ENCODE assay signal across 1 cellular context in the genomic region with DNA sequence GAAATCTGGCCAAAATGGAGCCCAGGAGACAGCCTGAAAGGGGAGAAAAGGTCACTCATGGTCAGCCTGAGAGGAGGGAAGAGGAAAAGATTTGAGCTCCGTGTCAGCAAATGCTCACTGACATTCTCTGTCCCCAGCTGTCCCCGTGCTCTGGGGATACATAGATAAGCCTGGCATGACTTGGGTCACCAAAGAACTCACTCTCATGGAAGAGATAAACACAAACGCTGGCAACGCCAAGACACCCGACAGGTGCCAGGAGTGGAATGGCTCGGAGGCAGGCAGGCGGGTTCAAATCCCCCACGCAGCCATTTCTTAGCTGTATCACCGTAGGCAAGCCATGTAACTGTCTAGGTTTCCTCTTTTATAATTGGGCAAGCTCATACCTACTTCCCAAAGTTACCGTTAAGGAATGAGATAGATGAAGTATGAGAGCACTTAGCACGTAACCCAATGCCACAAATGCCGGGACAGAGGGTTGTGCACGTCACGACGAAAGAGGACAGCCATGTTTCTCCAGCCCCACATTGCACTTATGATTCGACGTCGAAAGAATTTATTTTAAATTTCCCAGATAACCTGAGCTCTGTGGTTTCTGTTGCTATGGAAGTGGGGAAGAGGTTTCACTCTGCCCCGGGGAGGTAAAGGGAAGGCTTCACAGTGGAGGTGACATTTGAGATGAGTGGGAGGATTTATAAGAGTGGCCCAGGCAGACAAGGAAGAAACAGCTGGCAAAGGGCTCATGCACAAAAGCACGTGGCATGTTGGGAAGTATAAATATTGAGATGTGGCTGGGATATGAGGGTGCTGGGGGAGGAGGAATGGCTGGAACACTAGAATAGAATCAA.
TF ChIP-seq lines count a peak whose summit lies in the region.

No MANE protein-coding gene starts in this region.

TF ChIP-seq in K562, 482 proteins besides CTCF, POLR2A, EP300 and RAD21:
- TF ChIP-seq NRF1 (conservative IDR thresholded peaks at IDR 0.05 in 1 of 2, IDR thresholded peaks at IDR 0.05 in 1 of 2) (no peak), ZFP36 (IDR thresholded peaks at IDR 0.05; ENCODE audit: low read depth, low read length, partially characterized antibody) (peak; percentile 71), MEIS2 (IDR thresholded peaks at IDR 0.05; ENCODE audit: partially characterized antibody) (peak; percentile 25), XRCC4 (IDR thresholded peaks at IDR 0.05; ENCODE audit: extremely low read depth, insufficient read depth, insufficient read length) (no peak), EGR1 (conservative IDR thresholded peaks at IDR 0.05) (peak; percentile 54; the same call in 1 of the 2 replicates), RFX5 (IDR thresholded peaks at IDR 0.05; ENCODE audit: low read depth, low read length) (no peak), TAF15 (IDR thresholded peaks at IDR 0.05; ENCODE audit: low read depth, low read length) (no peak)
- TF ChIP-seq, protein P1, sequence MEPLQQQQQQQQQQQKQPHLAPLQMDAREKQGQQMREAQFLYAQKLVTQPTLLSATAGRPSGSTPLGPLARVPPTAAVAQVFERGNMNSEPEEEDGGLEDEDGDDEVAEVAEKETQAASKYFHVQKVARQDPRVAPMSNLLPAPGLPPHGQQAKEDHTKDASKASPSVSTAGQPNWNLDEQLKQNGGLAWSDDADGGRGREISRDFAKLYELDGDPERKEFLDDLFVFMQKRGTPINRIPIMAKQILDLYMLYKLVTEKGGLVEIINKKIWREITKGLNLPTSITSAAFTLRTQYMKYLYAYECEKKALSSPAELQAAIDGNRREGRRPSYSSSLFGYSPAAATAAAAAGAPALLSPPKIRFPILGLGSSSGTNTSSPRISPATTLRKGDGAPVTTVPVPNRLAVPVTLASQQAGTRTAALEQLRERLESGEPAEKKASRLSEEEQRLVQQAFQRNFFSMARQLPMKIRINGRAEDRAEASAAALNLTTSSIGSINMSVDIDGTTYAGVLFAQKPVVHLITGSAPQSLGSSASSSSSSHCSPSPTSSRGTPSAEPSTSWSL (CRISPR knock-in tag; IDR thresholded peaks at IDR 0.05; ENCODE audit: borderline replicate concordance) = no peak
- TF ChIP-seq, protein P2, sequence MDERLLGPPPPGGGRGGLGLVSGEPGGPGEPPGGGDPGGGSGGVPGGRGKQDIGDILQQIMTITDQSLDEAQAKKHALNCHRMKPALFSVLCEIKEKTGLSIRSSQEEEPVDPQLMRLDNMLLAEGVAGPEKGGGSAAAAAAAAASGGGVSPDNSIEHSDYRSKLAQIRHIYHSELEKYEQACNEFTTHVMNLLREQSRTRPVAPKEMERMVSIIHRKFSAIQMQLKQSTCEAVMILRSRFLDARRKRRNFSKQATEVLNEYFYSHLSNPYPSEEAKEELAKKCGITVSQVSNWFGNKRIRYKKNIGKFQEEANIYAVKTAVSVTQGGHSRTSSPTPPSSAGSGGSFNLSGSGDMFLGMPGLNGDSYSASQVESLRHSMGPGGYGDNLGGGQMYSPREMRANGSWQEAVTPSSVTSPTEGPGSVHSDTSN (CRISPR knock-in tag; IDR thresholded peaks at IDR 0.05; ENCODE audit: low read depth) = no peak
- TF ChIP-seq, protein P2 (tag; conservative IDR thresholded peaks at IDR 0.05; ENCODE audit: low read depth) = peak; percentile 50; the same call in 1 of the 2 replicates
- TF ChIP-seq, protein P3, sequence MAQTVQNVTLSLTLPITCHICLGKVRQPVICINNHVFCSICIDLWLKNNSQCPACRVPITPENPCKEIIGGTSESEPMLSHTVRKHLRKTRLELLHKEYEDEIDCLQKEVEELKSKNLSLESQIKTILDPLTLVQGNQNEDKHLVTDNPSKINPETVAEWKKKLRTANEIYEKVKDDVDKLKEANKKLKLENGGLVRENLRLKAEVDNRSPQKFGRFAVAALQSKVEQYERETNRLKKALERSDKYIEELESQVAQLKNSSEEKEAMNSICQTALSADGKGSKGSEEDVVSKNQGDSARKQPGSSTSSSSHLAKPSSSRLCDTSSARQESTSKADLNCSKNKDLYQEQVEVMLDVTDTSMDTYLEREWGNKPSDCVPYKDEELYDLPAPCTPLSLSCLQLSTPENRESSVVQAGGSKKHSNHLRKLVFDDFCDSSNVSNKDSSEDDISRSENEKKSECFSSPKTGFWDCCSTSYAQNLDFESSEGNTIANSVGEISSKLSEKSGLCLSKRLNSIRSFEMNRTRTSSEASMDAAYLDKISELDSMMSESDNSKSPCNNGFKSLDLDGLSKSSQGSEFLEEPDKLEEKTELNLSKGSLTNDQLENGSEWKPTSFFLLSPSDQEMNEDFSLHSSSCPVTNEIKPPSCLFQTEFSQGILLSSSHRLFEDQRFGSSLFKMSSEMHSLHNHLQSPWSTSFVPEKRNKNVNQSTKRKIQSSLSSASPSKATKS (CRISPR knock-in tag; IDR thresholded peaks at IDR 0.05) = no peak
- TF ChIP-seq, protein P4, sequence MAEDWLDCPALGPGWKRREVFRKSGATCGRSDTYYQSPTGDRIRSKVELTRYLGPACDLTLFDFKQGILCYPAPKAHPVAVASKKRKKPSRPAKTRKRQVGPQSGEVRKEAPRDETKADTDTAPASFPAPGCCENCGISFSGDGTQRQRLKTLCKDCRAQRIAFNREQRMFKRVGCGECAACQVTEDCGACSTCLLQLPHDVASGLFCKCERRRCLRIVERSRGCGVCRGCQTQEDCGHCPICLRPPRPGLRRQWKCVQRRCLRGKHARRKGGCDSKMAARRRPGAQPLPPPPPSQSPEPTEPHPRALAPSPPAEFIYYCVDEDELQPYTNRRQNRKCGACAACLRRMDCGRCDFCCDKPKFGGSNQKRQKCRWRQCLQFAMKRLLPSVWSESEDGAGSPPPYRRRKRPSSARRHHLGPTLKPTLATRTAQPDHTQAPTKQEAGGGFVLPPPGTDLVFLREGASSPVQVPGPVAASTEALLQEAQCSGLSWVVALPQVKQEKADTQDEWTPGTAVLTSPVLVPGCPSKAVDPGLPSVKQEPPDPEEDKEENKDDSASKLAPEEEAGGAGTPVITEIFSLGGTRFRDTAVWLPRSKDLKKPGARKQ (CRISPR knock-in tag; IDR thresholded peaks at IDR 0.05) = no peak
